In genomic region chr5:119340597-119341218, GRCh38 we compare ENCODE assay signal across 8 cellular contexts. TPM values are rescaled to one million over a fixed set of nuclear protein-coding genes. Genes with fewer than 3 reads are reported as not detected.
A peak's percentile ranks its signal among the peaks of the same experiment; 100 is the strongest.
DNase-seq lines count a peak whose midpoint lies in the region; ATAC-seq and TF ChIP-seq lines count a peak whose summit lies in the region.

No MANE protein-coding gene starts in this region.

- H3K9me3 ChIP-seq in A673 (ENCODE audit: low read depth, low read length, poor library complexity, severe bottlenecking): no peaks in the 10 kb centered on the region

- intact Hi-C loops in A673 (cut with micrococcal nuclease; ENCODE audit: unreplicated experiment): no loop called here

- H3K4me1 ChIP-seq in A673 (ENCODE audit: insufficient read depth, low read length, poor library complexity, severe bottlenecking): no peaks in the 10 kb centered on the region

- H3K27me3 ChIP-seq in A673 (replicated peaks; ENCODE audit: insufficient read depth, low read depth, low read length, poor library complexity): no peaks in the 10 kb centered on the region

- peak overlapping the region; percentile 93 for H3K27ac Mint-ChIP-seq in activated naive CD8-positive, alpha-beta T cell treated with anti-CD3 and anti-CD28 coated beads, Interleukin-2, amount 50 U/mL, for 24 hours
- no peak overlapping the region for H3K27ac Mint-ChIP-seq in type B pancreatic cell

- H3K36me3 Mint-ChIP-seq in activated naive CD8-positive, alpha-beta T cell treated with anti-CD3 and anti-CD28 coated beads, Interleukin-2, amount 50 U/mL, for 24 hours (ENCODE audit: low read depth): peaks cover 15% of the 10 kb centered on the region
- no peaks in the 10 kb centered on the region for H3K36me3 Mint-ChIP-seq in type B pancreatic cell

- H3K27ac ChIP-seq in A673 (ENCODE audit: low read depth, low read length, poor library complexity, severe bottlenecking): no peak overlapping the region

- CTCF ChIA-PET in A673 (lab: Charles Lee): no interaction called here

- H3K4me3 Mint-ChIP-seq in activated naive CD8-positive, alpha-beta T cell treated with anti-CD3 and anti-CD28 coated beads, Interleukin-2, amount 50 U/mL, for 24 hours: peak overlapping the region; percentile 81
- H3K4me3 Mint-ChIP-seq in type B pancreatic cell: no peak overlapping the region

- TF ChIP-seq CTCF in GM12873 (IDR thresholded peaks at IDR 0.05; ENCODE audit: insufficient read depth, low read depth, low read length, missing control alignments) (peak; percentile 33), A673 (conservative IDR thresholded peaks at IDR 0.05; ENCODE audit: low read depth, low read length) (no peak), type B pancreatic cell (conservative IDR thresholded peaks at IDR 0.05) (no peak)

- H3K36me3 ChIP-seq in A673 (ENCODE audit: insufficient read depth, low read length, poor library complexity, severe bottlenecking): no peaks in the 10 kb centered on the region

- no peaks in the 10 kb centered on the region for H3K9me3 Mint-ChIP-seq in activated naive CD8-positive, alpha-beta T cell treated with anti-CD3 and anti-CD28 coated beads, Interleukin-2, amount 50 U/mL, for 24 hours
- H3K9me3 Mint-ChIP-seq in type B pancreatic cell: peaks cover 4% of the 10 kb centered on the region

- H3K4me3 ChIP-seq in A673 (ENCODE audit: low read depth, low read length, poor library complexity, severe bottlenecking): no peak overlapping the region

- H3K4me1 Mint-ChIP-seq in activated naive CD8-positive, alpha-beta T cell treated with anti-CD3 and anti-CD28 coated beads, Interleukin-2, amount 50 U/mL, for 24 hours: peaks cover 95% of the 10 kb centered on the region
- peaks cover 23% of the 10 kb centered on the region for H3K4me1 Mint-ChIP-seq in type B pancreatic cell (ENCODE audit: unreplicated experiment)

- no TSS peak for BruUV-seq in A673 (replicated peaks; lab: Mats Ljungman, UMichigan)

- in situ Hi-C loops in KBM-7 (cut with MboI; ENCODE audit: low pct_unique_long_range_greater_than_20kb, low sequenced_read_pairs): no loop called here

- peak; percentile 60 for ATAC-seq in GM21447 (IDR thresholded peaks at IDR 0.05; ENCODE audit: unreplicated experiment)
- peak; percentile 35 for ATAC-seq in activated naive CD8-positive, alpha-beta T cell treated with anti-CD3 and anti-CD28 coated beads, Interleukin-2, amount 50 U/mL, for 24 hours

- DNase-seq in KBM-7 (peak; percentile 31), NCI-H510A treated with DMSO at 0.1 percent for 48 hours (lab: John Stamatoyannopoulos, UW) (no peak), A673 (ENCODE audit: low spot score) (no peak), NCI-H187 (lab: John Stamatoyannopoulos, UW) (no peak), type B pancreatic cell (ENCODE audit: extremely low spot score, unreplicated experiment) (no peak)
- peak; percentile 57 for DNase-seq in activated naive CD8-positive, alpha-beta T cell treated with anti-CD3 and anti-CD28 coated beads, Interleukin-2, amount 50 U/mL, for 24 hours

- POLR2A ChIA-PET in A673 (lab: Charles Lee; ENCODE audit: low non-redundant PET): no interaction called here

- H3K27me3 Mint-ChIP-seq in activated naive CD8-positive, alpha-beta T cell treated with anti-CD3 and anti-CD28 coated beads, Interleukin-2, amount 50 U/mL, for 24 hours: no peaks in the 10 kb centered on the region
- H3K27me3 Mint-ChIP-seq in type B pancreatic cell: no peaks in the 10 kb centered on the region

RNA-seq across cellular contexts. Expression of gene TNFAIP8, which starts 15.1 kb away (rescaled TPM):
- total RNA-seq in A673 (2021) (6.3 and 6.8 TPM in 2 replicates), type B pancreatic cell (ENCODE audit: low replicate concordance) (11.8 and 17.3 TPM in 2 replicates)

Comparison
In these comparisons a context has a peak if more than half of its experiments do, and no peak if none do; other contexts are left out.
1. DNase-seq: peak in KBM-7 (single experiment) and activated naive CD8-positive, alpha-beta T cell treated with anti-CD3 and anti-CD28 coated beads, Interleukin-2, amount 50 U/mL, for 24 hours (single experiment); none in NCI-H510A treated with DMSO at 0.1 percent for 48 hours (single experiment), A673 (single experiment), NCI-H187 (0 of 2) and type B pancreatic cell (single experiment).